In the genomic region with DNA sequence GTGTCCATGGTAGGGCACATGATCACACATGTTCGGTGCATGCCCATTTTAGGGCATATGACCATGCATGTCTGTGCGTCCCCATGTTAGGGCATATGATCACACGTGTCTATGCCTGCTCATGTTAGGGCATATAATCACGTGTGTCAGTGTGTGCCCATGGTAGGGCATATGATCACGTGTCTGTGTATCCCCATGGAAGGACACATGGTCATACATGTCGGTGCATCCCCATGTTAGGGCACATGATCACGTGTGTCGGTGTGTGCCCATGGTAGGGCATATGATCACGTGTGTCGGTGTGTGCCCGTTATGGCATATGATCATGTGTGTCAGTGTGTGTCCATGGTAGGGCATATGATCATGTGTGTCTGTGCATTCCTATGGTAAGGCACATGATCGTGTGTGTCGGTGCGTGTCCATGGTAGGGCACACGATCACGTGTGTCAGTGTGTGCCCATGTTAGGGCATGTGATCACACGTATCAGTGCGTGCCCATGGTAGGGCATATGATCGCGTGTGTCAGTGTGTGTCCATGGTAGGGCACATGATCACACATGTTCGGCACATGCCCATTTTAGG, we compare ENCODE assay signal across 21 cellular contexts. TPM values are rescaled to one million over a fixed set of nuclear protein-coding genes. Genes with fewer than 3 reads are reported as not detected.
A peak's percentile ranks its signal among the peaks of the same experiment; 100 is the strongest.
DNase-seq lines count a peak whose midpoint lies in the region; ATAC-seq, FAIRE-seq and TF ChIP-seq lines count a peak whose summit lies in the region.
"Had no signal": no experiment of that assay in that cellular context is flagged by ENCODE, and none has a peak within 500 bp of the region (broad histone marks: within the 10 kb centered on the region; RNA-seq: fewer than 3 reads in every experiment).

No MANE protein-coding gene starts in this region.

- no peak for TF ChIP-seq CTCF in A549 (IDR thresholded peaks at IDR 0.05)
- TF ChIP-seq CTCF in HEK293 (tag by site-specific recombination; IDR thresholded peaks at IDR 0.05) = no peak
- no peak for TF ChIP-seq CTCF in H1 (IDR thresholded peaks at IDR 0.05; ENCODE audit: control extremely low read depth in 1 of 3, insufficient read depth in 1 of 3, low read depth in 1 of 3, low read length in 3 of 3)

- in situ Hi-C loops in KBM-7 (cut with MboI; ENCODE audit: low pct_unique_long_range_greater_than_20kb, low sequenced_read_pairs) = no loop called here

- H3K27ac Mint-ChIP-seq in stimulated activated naive B cell treated with anti-CD40 and anti-IgM and Interleukin-4, amounts not matched to agents 10 μg/mL and 1 μg/mL and 100 μg/mL, for 72 hours = peak overlapping the region; percentile 14
- H3K27ac Mint-ChIP-seq: CD4-positive, alpha-beta memory T cell had no signal

- H4K91ac ChIP-seq in H1 (replicated peaks; ENCODE audit: insufficient read length, low read length) = no peak overlapping the region

- no peak for FAIRE-seq in A549 (lab: Jason Lieb, UNC)
- FAIRE-seq in H1 (lab: Jason Lieb, UNC) = no peak
- FAIRE-seq: GM12892 had no signal

- no peak for TF ChIP-seq RAD21 in A549 (conservative IDR thresholded peaks at IDR 0.05 in 1 of 2, IDR thresholded peaks at IDR 0.05 in 1 of 2)
- TF ChIP-seq RAD21 in H1 (IDR thresholded peaks at IDR 0.05 in 1 of 2, conservative IDR thresholded peaks at IDR 0.05 in 1 of 2; ENCODE audit: low read depth in 2 of 2, low read length in 2 of 2) = no peak

- ATAC-seq in A549 = no peak
- ATAC-seq in stimulated activated naive B cell treated with anti-CD40 and anti-IgM and Interleukin-4, amounts not matched to agents 10 μg/mL and 1 μg/mL and 100 μg/mL, for 72 hours (replicated peaks) = no peak
- ATAC-seq in stimulated activated naive CD8-positive, alpha-beta T cell treated with anti-CD3 and anti-CD28 coated beads, Interleukin-15, Interleukin-2, amounts not matched to agents 100 U/mL and 50 U/mL, for 24 hours = no peak
- no peak for ATAC-seq in left colon

- no peak overlapping the region for H3K23ac ChIP-seq in H1 (ENCODE audit: insufficient read length)

- H3K4me1 ChIP-seq in A549 (peaks cover 7% of the 10 kb centered on the region), HEK293 (ENCODE audit: control insufficient read depth, insufficient read depth, low read length) (no peaks in the 10 kb centered on the region), H1 (replicated peaks in 1 of 4; ENCODE audit: control insufficient read depth in 3 of 4, insufficient read depth in 4 of 4, low read length in 3 of 4) (peaks cover 0 to 7% (median 1%) of the 10 kb centered on the region in 4 experiments; a peak in 3 of 7 replicates)

- intact Hi-C loops in left colon (cut with DNase I, micrococcal nuclease) = loop anchor here in 1 of 2 donors (10.0 kb wide), 1 partner anchor 131 kb away; no protein-coding TSS in a partner anchor

- no peaks in the 10 kb centered on the region for H3K79me1 ChIP-seq in H1 (ENCODE audit: low read depth, low read length)

- no peak overlapping the region for H2BK15ac ChIP-seq in H1 (ENCODE audit: low read length)

- H3K4me3 ChIP-seq in A549 = no peak overlapping the region
- no peak overlapping the region for H3K4me3 ChIP-seq in HEK293 (ENCODE audit: low read depth, low read length)
- H3K4me3 ChIP-seq in H1 (ENCODE audit: extremely low read depth in 1 of 4, insufficient read depth in 2 of 4, low read depth in 3 of 4, low read length in 4 of 4) = no peak overlapping the region

- no peaks in the 10 kb centered on the region for H3K9me3 ChIP-seq in A549
- no peaks in the 10 kb centered on the region for H3K9me3 ChIP-seq in HEK293 (ENCODE audit: control insufficient read depth, insufficient read depth, low read depth, low read length)
- H3K9me3 ChIP-seq in H1 (ENCODE audit: insufficient read depth in 2 of 2, low read depth in 1 of 2, low read length in 1 of 2) = peaks cover 0 to 9% of the 10 kb centered on the region in 2 experiments; a peak in 2 of 4 replicates

- no peak overlapping the region for H3K4me3 Mint-ChIP-seq in stimulated activated naive B cell treated with anti-CD40 and anti-IgM and Interleukin-4, amounts not matched to agents 10 μg/mL and 1 μg/mL and 100 μg/mL, for 72 hours
- H3K4me3 Mint-ChIP-seq: CD4-positive, alpha-beta memory T cell had no signal

- 0 out of 7 replicates have a peak overlapping the region, but pooled peaks of 1 of the 4 experiments have one; percentile 21 for H3K9ac ChIP-seq in H1 (replicated peaks in 1 of 4; ENCODE audit: extremely low read depth in 1 of 4, low read depth in 3 of 4, low read length in 3 of 4)

- H3K27me3 Mint-ChIP-seq in stimulated activated naive B cell treated with anti-CD40 and anti-IgM and Interleukin-4, amounts not matched to agents 10 μg/mL and 1 μg/mL and 100 μg/mL, for 72 hours = peaks cover 38 to 40% of the 10 kb centered on the region in 2 donors

- H3K23me2 ChIP-seq in H1 (ENCODE audit: low read depth, low read length) = no peaks in the 10 kb centered on the region; the same call in none of the 2 replicates

- H2BK120ac ChIP-seq in H1 (replicated peaks; ENCODE audit: low read depth, low read length) = no peak overlapping the region

- POLR2A ChIA-PET in A549 (lab: Yijun Ruan, JAX) (no interaction called here), HEK293 (lab: Yijun Ruan, JAX) (no interaction called here), H1 (lab: Charles Lee; ENCODE audit: partially characterized antibody) (no interaction called here)

- H2BK12ac ChIP-seq in H1 (ENCODE audit: low read depth, low read length) = no peak overlapping the region

- no peak overlapping the region for H2BK5ac ChIP-seq in H1 (ENCODE audit: low read depth, low read length)

- H3K18ac ChIP-seq in H1 (ENCODE audit: extremely low read depth, low read length) = no peak overlapping the region

- H4K5ac ChIP-seq in H1 (ENCODE audit: insufficient read length, low read depth, low read length) = no peak overlapping the region

- no peak overlapping the region for H3K4me2 ChIP-seq in A549
- H3K4me2 ChIP-seq in H1 (ENCODE audit: insufficient read depth in 1 of 2, low read depth in 2 of 2, low read length in 2 of 2) = no peak overlapping the region

- no peak overlapping the region for H3K56ac ChIP-seq in H1 (replicated peaks; ENCODE audit: insufficient read length, low read depth, low read length)

- no peaks in the 10 kb centered on the region for H3K79me2 ChIP-seq in H1 (ENCODE audit: control insufficient read depth in 1 of 2, insufficient read depth in 2 of 2, low read length in 2 of 2)

- CTCF ChIA-PET in A549 (lab: Yijun Ruan, JAX) (no interaction called here), HEK293 (lab: Yijun Ruan, JAX) (no interaction called here), H1 (lab: Charles Lee; ENCODE audit: partially characterized antibody) (no interaction called here)

- H3K9me3 Mint-ChIP-seq in stimulated activated naive B cell treated with anti-CD40 and anti-IgM and Interleukin-4, amounts not matched to agents 10 μg/mL and 1 μg/mL and 100 μg/mL, for 72 hours = no peaks in the 10 kb centered on the region
- H3K9me3 Mint-ChIP-seq: CD4-positive, alpha-beta memory T cell had no signal

- TF ChIP-seq EP300 in A549 (IDR thresholded peaks at IDR 0.05) (no peak), H1 (IDR thresholded peaks at IDR 0.05; ENCODE audit: borderline replicate concordance in 1 of 2, low read depth in 2 of 2, low read length in 2 of 2) (no peak)

- no peak overlapping the region for H3K14ac ChIP-seq in H1 (ENCODE audit: insufficient read length)

- DNase-seq in A549 (ENCODE audit: low read depth in 1 of 2, low spot score in 1 of 2) = no peak
- no peak for DNase-seq in H1 (ENCODE audit: low read depth in 1 of 2, low spot score in 2 of 2)
- no peak for DNase-seq in stimulated activated naive B cell treated with anti-CD40 and anti-IgM and Interleukin-4, amounts not matched to agents 10 μg/mL and 1 μg/mL and 100 μg/mL, for 72 hours
- DNase-seq in stimulated activated naive CD8-positive, alpha-beta T cell treated with anti-CD3 and anti-CD28 coated beads, Interleukin-15, Interleukin-2, amounts not matched to agents 100 U/mL and 50 U/mL, for 24 hours = no peak
- no peak for DNase-seq in KBM-7
- DNase-seq in left colon = no peak
- DNase-seq: 8988T; C1 segment of cervical spinal cord; Calu3; CD4-positive, alpha-beta memory T cell; COR-L47; DMS53; DMS79 treated with DMSO at 0.1 percent for 48 hours; GF-D8; GOT3; H7; HCEC 1CT had no signal

- no peak overlapping the region for H2BK20ac ChIP-seq in H1 (ENCODE audit: low read length)

- peak overlapping the region; percentile 43; the same call in 1 of the 2 replicates for H2AK5ac ChIP-seq in H1 (ENCODE audit: low read depth, low read length)

- H3K36me3 Mint-ChIP-seq in stimulated activated naive B cell treated with anti-CD40 and anti-IgM and Interleukin-4, amounts not matched to agents 10 μg/mL and 1 μg/mL and 100 μg/mL, for 72 hours = no peaks in the 10 kb centered on the region
- H3K36me3 Mint-ChIP-seq: CD4-positive, alpha-beta memory T cell had no signal

- H3K27ac ChIP-seq in A549 (no peak overlapping the region), HEK293 (ENCODE audit: extremely low read depth, low read depth, low read length) (no peak overlapping the region), H1 (ENCODE audit: low read depth, low read length) (no peak overlapping the region)

- H2AFZ ChIP-seq in H1 (ENCODE audit: low read length) = no peak overlapping the region

- peaks cover 9 to 23% of the 10 kb centered on the region in 2 donors for H3K4me1 Mint-ChIP-seq in stimulated activated naive B cell treated with anti-CD40 and anti-IgM and Interleukin-4, amounts not matched to agents 10 μg/mL and 1 μg/mL and 100 μg/mL, for 72 hours

- H4K20me1 ChIP-seq in H1 (replicated peaks in 1 of 2; ENCODE audit: control insufficient read depth in 1 of 2, insufficient read depth in 2 of 2, low read length in 2 of 2) = peaks cover 3 to 22% of the 10 kb centered on the region in 2 experiments

- H3K36me3 ChIP-seq in HEK293 (ENCODE audit: control insufficient read depth in 2 of 2, insufficient read depth in 1 of 2, low read length in 2 of 2) (no peaks in the 10 kb centered on the region), H1 (ENCODE audit: control insufficient read depth in 2 of 4, insufficient read depth in 4 of 4, low read length in 3 of 4) (no peaks in the 10 kb centered on the region)

- H3K27me3 ChIP-seq in H1 (replicated peaks in 1 of 4; ENCODE audit: control insufficient read depth in 3 of 4, extremely low read depth in 1 of 4, insufficient read depth in 3 of 4, low read length in 3 of 4) = no peaks in the 10 kb centered on the region; a peak in 2 of 7 replicates

- H3K4ac ChIP-seq in H1 (replicated peaks; ENCODE audit: insufficient read length, low read depth, low read length) = no peak overlapping the region

- H4K8ac ChIP-seq in H1 (ENCODE audit: extremely low read depth, insufficient read depth, low read length) = no peak overlapping the region; the same call in 1 of the 2 replicates

- 71% methylated on average over 21 of the region's 21 CpGs for WGBS in A549 (ENCODE audit: missing lambda C conversion rate)
- WGBS in H1 (ENCODE audit: extremely low coverage in 1 of 2, insufficient coverage in 1 of 2, insufficient read length in 1 of 2, insufficient replicate concordance in 2 of 2, low coverage in 1 of 2, low lambda C conversion rate in 2 of 2, missing lambda C conversion rate in 1 of 2), 2 experiments = 89% methylated on average over 21 of the region's 21 CpGs; no CpG with 5 or more reads in 1 of the 2 experiments

- TF ChIP-seq POLR2A in A549 (IDR thresholded peaks at IDR 0.05; ENCODE audit: low read length) (no peak), H1 (IDR thresholded peaks at IDR 0.05; ENCODE audit: control extremely low read depth in 1 of 2, low read depth in 2 of 2, low read length in 2 of 2) (no peak)

RNA-seq across cellular contexts. Expression of gene YTHDF1, which starts 30.6 kb away (rescaled TPM):
- polyA plus RNA-seq in A549 (2011; rRNA removed) = 31.4 and 31.8 TPM in 2 replicates
- polyA plus RNA-seq in A549 (2012; cell fraction: cytosol; rRNA removed) = 20.9 and 23.8 TPM in 2 replicates
- polyA plus RNA-seq in A549 (2012; cell fraction: nucleus; rRNA removed) = 23.7 and 28.7 TPM in 2 replicates
- 33.4 to 37.9 TPM (median 37.8 TPM) in 3 replicates for polyA plus RNA-seq in A549 (2017; fragmentation: RNase III; extraction: RNeasy Plus Mini Kit Qiagen cat#74134 plus additional on column Dnase treatment)
- polyA minus RNA-seq in A549 (2011; rRNA and poly(A)+ RNA removed) = 27.1 and 30.7 TPM in 2 replicates
- 66.0 and 66.1 TPM in 2 replicates for total RNA-seq in H1 (2021; fragmentation: NEBNext Ultra II Directional; extraction: Animal tissue kit (Norgen Biotek cat#: 25700))
- 32.8 and 38.3 TPM in 2 replicates for polyA plus RNA-seq in H1 (2011; rRNA removed)
- 41.4 TPM for polyA plus RNA-seq in H1 (2011; cell fraction: cytosol; rRNA removed)
- 41.1 TPM for polyA plus RNA-seq in H1 (2011; cell fraction: nucleus; rRNA removed)
- 46.9 to 54.7 TPM (median 49.9 TPM) in 4 replicates for polyA plus RNA-seq in H1 (2012, experiment 1 of 2)
- 35.5 TPM for polyA plus RNA-seq in H1 (2012, experiment 2 of 2)
- 44.4 TPM for polyA plus RNA-seq in H1 (2013, experiment 1 of 2)
- polyA plus RNA-seq in H1 (2013, experiment 2 of 2) = 44.2 TPM
- 42.5 and 44.7 TPM in 2 replicates for polyA minus RNA-seq in H1 (2011; rRNA and poly(A)+ RNA removed)
- polyA minus RNA-seq in H1 (2011; cell fraction: cytosol; rRNA and poly(A)+ RNA removed) = 40.8 TPM
- 22.0 TPM for polyA minus RNA-seq in H1 (2011; cell fraction: nucleus; rRNA and poly(A)+ RNA removed)
- total RNA-seq in left colon = 10 to 100 TPM; 32.8 to 37.8 TPM

RNA-seq across cellular contexts. Expression of gene BIRC7, which starts 50.4 kb away (rescaled TPM):
- polyA plus RNA-seq in A549 (2011; rRNA removed) (0.63 and 0.81 TPM in 2 replicates), A549 (2017; fragmentation: RNase III; extraction: RNeasy Plus Mini Kit Qiagen cat#74134 plus additional on column Dnase treatment) (3.2 to 4.9 TPM (median 4.9 TPM) in 3 replicates), H1 (2011; rRNA removed) (0.11 and 0.16 TPM in 2 replicates)
- 0.70 and 1.2 TPM in 2 replicates for polyA plus RNA-seq in A549 (2012; cell fraction: cytosol; rRNA removed)
- polyA plus RNA-seq in A549 (2012; cell fraction: nucleus; rRNA removed) = 16.7 and 18.5 TPM in 2 replicates
- polyA minus RNA-seq in A549 (2011; rRNA and poly(A)+ RNA removed) = 0.33 and 0.63 TPM in 2 replicates
- 0.41 TPM in 1 of 2 replicates, not detected in the other for total RNA-seq in H1 (2021; fragmentation: NEBNext Ultra II Directional; extraction: Animal tissue kit (Norgen Biotek cat#: 25700))
- polyA plus RNA-seq in H1 (2011; cell fraction: cytosol; rRNA removed) = 0.16 TPM
- 0.77 TPM for polyA plus RNA-seq in H1 (2011; cell fraction: nucleus; rRNA removed)
- 0.19 TPM in 1 of 4 replicates, not detected in the others for polyA plus RNA-seq in H1 (2012, experiment 1 of 2)
- polyA plus RNA-seq in H1 (2012, experiment 2 of 2) = not detected
- polyA plus RNA-seq in H1 (2013, experiment 1 of 2) = 0.06 TPM
- polyA plus RNA-seq in H1 (2013, experiment 2 of 2) = 0.06 TPM
- not detected in 2 replicates for polyA minus RNA-seq in H1 (2011; rRNA and poly(A)+ RNA removed)
- not detected for polyA minus RNA-seq in H1 (2011; cell fraction: cytosol; rRNA and poly(A)+ RNA removed)
- polyA minus RNA-seq in H1 (2011; cell fraction: nucleus; rRNA and poly(A)+ RNA removed) = not detected
- under 1 TPM in 1 of 2 donors, not detected in 1; 0.25 TPM for total RNA-seq in left colon
- total RNA-seq: A673; CD4-positive, alpha-beta memory T cell; H7 had no signal
- polyA plus RNA-seq: BJ; CD4-positive, alpha-beta memory T cell had no signal
